ENCODE assay signal across 21 cellular contexts in the genomic region with DNA sequence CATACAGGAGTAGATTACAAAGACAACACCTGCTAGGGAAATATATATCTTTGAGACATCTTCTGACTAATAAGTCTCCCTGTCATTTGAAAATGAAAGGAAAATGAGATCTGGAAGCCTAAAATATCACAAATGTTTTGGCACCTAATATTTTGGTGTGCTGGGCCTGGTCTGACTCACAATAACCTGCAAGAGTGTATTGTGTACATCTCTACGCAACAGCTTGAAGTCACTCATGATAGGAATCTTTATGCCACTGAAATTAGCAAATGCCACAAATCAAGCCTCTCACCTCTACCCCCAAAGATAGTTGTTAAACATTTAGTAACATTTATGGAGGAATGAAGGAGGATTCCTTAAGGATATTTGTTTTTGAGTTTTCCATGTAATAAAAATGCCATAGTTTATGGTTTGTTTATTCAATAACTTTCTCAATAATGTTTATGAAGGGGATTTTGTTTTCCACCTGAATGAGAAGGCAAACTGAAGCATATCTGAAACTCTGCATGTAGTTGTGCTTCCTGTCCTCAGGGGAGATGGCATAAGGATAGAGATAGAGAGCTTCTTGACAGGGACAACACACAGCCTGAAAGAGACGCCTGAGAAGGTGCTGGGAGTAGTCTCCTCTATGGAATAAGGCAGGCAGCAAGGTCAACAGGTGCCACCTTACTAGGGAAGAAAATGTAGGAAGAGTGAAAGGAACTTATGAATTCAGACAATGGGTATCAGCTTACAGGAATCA.
DNase-seq lines count a peak whose midpoint lies in the region; ATAC-seq and TF ChIP-seq lines count a peak whose summit lies in the region.
"Had no signal": no experiment of that assay in that cellular context is flagged by ENCODE, and none has a peak within 500 bp of the region (broad histone marks: within the 10 kb centered on the region; RNA-seq: fewer than 3 reads in every experiment).

No MANE protein-coding gene starts in this region.

- no peaks in the 10 kb centered on the region for H3K27me3 ChIP-seq in foreskin keratinocyte
- H3K27me3 ChIP-seq: breast epithelium, tibial artery had no signal

- peak; percentile 53 for ATAC-seq in HG03575 (IDR thresholded peaks at IDR 0.05; ENCODE audit: extremely low read depth, insufficient number of reproducible peaks, low FRiP score, unreplicated experiment)
- ATAC-seq in foreskin keratinocyte, result peak; percentile 73
- ATAC-seq: sciatic nerve had no signal

- peak; percentile 57 for DNase-seq in GM12865 (ENCODE audit: low read depth)
- peak; percentile 13 to 20 for DNase-seq in foreskin keratinocyte
- no peak for DNase-seq in AG08396 (ENCODE audit: low spot score)
- DNase-seq in HPDE6-E6E7 (ENCODE audit: extremely low spot score), result no peak
- DNase-seq in KBM-7, result no peak
- DNase-seq in middle frontal gyrus (ENCODE audit: extremely low spot score, low spot score), result no peak
- DNase-seq: activated CD4-positive, alpha-beta T cell treated with anti-CD3 and anti-CD28 coated beads for 1 hour; activated T-cell treated with anti-CD3 and anti-CD28 coated beads for 4 hours; CD8-positive, alpha-beta memory T cell; KG1; kidney; NCI-H1417 treated with DMSO at 0.1 percent for 48 hours; NCI-H226; occipital lobe; SHP77 treated with DMSO at 0.1 percent for 48 hours; stimulated activated CD4-positive, alpha-beta T cell treated with anti-CD3 and anti-CD28 coated beads, Interleukin-4, amount 100 ng/mL, for 4 hours; tibial artery had no signal

- H3K4me1 ChIP-seq in HEK293 (ENCODE audit: control insufficient read depth, insufficient read depth, low read length) (peaks cover 6% of the 10 kb centered on the region), foreskin keratinocyte (no peaks in the 10 kb centered on the region)
- H3K4me1 ChIP-seq: breast epithelium had no signal

- no peaks in the 10 kb centered on the region for H3K36me3 ChIP-seq in HEK293 (ENCODE audit: control insufficient read depth in 2 of 2, insufficient read depth in 1 of 2, low read length in 2 of 2)
- H3K36me3 ChIP-seq: breast epithelium, tibial artery had no signal

- H3K27ac ChIP-seq in HEK293 (ENCODE audit: extremely low read depth, low read depth, low read length), result no peak overlapping the region
- no peak overlapping the region for H3K27ac ChIP-seq in foreskin keratinocyte
- H3K27ac ChIP-seq: breast epithelium, tibial artery had no signal

- CTCF ChIA-PET in HEK293 (lab: Yijun Ruan, JAX), result no interaction called here

- in situ Hi-C loops in KBM-7 (cut with MboI; ENCODE audit: low pct_unique_long_range_greater_than_20kb, low sequenced_read_pairs), result no loop called here

- H3K4me3 ChIP-seq in GM12865 (ENCODE audit: low read depth, low read length) (no peak overlapping the region), HEK293 (ENCODE audit: low read depth, low read length) (no peak overlapping the region)
- H3K4me3 ChIP-seq: breast epithelium, tibial artery had no signal

- POLR2A ChIA-PET in HEK293 (lab: Yijun Ruan, JAX), result no interaction called here

- no peaks in the 10 kb centered on the region for H3K9me3 ChIP-seq in HEK293 (ENCODE audit: control insufficient read depth, insufficient read depth, low read depth, low read length)
- H3K9me3 ChIP-seq: breast epithelium, tibial artery had no signal

- TF ChIP-seq CTCF in GM12865 (IDR thresholded peaks at IDR 0.05; ENCODE audit: insufficient read depth, low read depth, low read length, missing control alignments) (no peak), HEK293 (tag by site-specific recombination; IDR thresholded peaks at IDR 0.05) (no peak), foreskin keratinocyte (conservative IDR thresholded peaks at IDR 0.05) (no peak)

TF ChIP-seq in HEK293, 187 proteins besides CTCF, POLR2A, EP300 and RAD21:
- TF ChIP-seq ZNF670 (tag by site-specific recombination; IDR thresholded peaks at IDR 0.05; ENCODE audit: low read depth) (no peak), ZNF132 (tag by site-specific recombination; IDR thresholded peaks at IDR 0.05; ENCODE audit: borderline replicate concordance) (no peak), SCRT2 (tag by site-specific recombination; IDR thresholded peaks at IDR 0.05) (peak; percentile 57), ZNF776 (tag by site-specific recombination; IDR thresholded peaks at IDR 0.05; ENCODE audit: borderline replicate concordance) (no peak)

Comparison
In these comparisons a context has a peak if more than half of its experiments do, and no peak if none do; other contexts are left out.
1. DNase-seq: peak in GM12865 (single experiment) and foreskin keratinocyte (2 of 2); none in AG08396 (single experiment), HPDE6-E6E7 (single experiment), KBM-7 (single experiment) and middle frontal gyrus (single experiment).